In the genomic region with DNA sequence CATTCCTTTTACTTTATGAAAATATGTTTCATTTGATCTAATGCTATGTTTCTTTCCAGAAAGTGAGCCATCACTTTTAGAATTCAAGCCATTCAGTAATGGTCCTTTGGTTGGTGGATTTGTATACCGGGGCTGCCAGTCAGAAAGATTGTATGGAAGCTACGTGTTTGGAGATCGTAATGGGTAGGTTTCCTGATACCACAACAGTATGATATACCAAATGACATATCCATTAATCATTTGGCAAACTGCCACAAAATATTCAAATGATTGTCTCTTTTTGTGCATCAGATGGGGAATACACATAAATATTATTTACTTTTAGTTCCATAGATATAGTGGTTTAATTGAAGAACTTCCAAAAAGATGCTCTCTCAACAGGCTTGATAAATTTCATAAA, we compare ENCODE assay signal across 13 cellular contexts.
A peak's percentile ranks its signal among the peaks of the same experiment; 100 is the strongest.
DNase-seq lines count a peak whose midpoint lies in the region; ATAC-seq and TF ChIP-seq lines count a peak whose summit lies in the region.
"Had no signal": no experiment of that assay in that cellular context is flagged by ENCODE, and none has a peak within 500 bp of the region (broad histone marks: within the 10 kb centered on the region; RNA-seq: fewer than 3 reads in every experiment).

No MANE protein-coding gene starts in this region.

- H2BK15ac ChIP-seq in IMR-90 (ENCODE audit: low read depth, low read length): no peak overlapping the region

- H3K27ac Mint-ChIP-seq in activated CD8-positive, alpha-beta memory T cell treated with anti-CD3 and anti-CD28 coated beads, Interleukin-2, amount 10 ng/mL, durations not matched to agents 7 days and 5 days: no peak overlapping the region
- H3K27ac Mint-ChIP-seq: CD8-positive, alpha-beta memory T cell had no signal

- H3K56ac ChIP-seq in IMR-90 (ENCODE audit: extremely low read depth, insufficient read depth, low read length): no peak overlapping the region

- H3K27me3 Mint-ChIP-seq in activated CD8-positive, alpha-beta memory T cell treated with anti-CD3 and anti-CD28 coated beads, Interleukin-2, amount 10 ng/mL, durations not matched to agents 7 days and 5 days: no peaks in the 10 kb centered on the region

- H4K20me1 ChIP-seq in IMR-90 (ENCODE audit: insufficient read depth, low read length): no peaks in the 10 kb centered on the region
- H4K20me1 ChIP-seq: BLaER1 had no signal

- TF ChIP-seq CTCF in IMR-90 (conservative IDR thresholded peaks at IDR 0.05; ENCODE audit: low read depth, low read length) (no peak), RWPE1 (conservative IDR thresholded peaks at IDR 0.05; ENCODE audit: low read depth) (no peak), fibroblast of mammary gland (conservative IDR thresholded peaks at IDR 0.05; ENCODE audit: control insufficient read depth, insufficient read depth, low read depth, low read length) (no peak), vagina (IDR thresholded peaks at IDR 0.05) (no peak)

- BruUV-seq in IMR-90 (replicated peaks; lab: Mats Ljungman, UMichigan): no TSS peak

- no peaks in the 10 kb centered on the region for H3K9me3 Mint-ChIP-seq in activated CD8-positive, alpha-beta memory T cell treated with anti-CD3 and anti-CD28 coated beads, Interleukin-2, amount 10 ng/mL, durations not matched to agents 7 days and 5 days (ENCODE audit: low read depth)

- H2BK120ac ChIP-seq in IMR-90 (ENCODE audit: low read depth, low read length): no peak overlapping the region

- intact Hi-C loops in IMR-90 (cut with micrococcal nuclease) (no loop called here), vagina (cut with DNase I) (no loop called here)

- no peak overlapping the region for H2AFZ ChIP-seq in IMR-90 (replicated peaks; ENCODE audit: low read length, poor library complexity)

- H3K4ac ChIP-seq in IMR-90 (ENCODE audit: low read depth, low read length): no peak overlapping the region

- WGBS in IMR-90 (ENCODE audit: extremely low coverage in 2 of 2, insufficient read length in 1 of 2), 2 experiments: no CpG with 5 or more reads among the region's 3 CpGs

- no peak overlapping the region for H3K14ac ChIP-seq in IMR-90 (replicated peaks; ENCODE audit: low read depth, low read length)

- no peak overlapping the region for H2BK5ac ChIP-seq in IMR-90 (ENCODE audit: low read depth, low read length, poor library complexity, severe bottlenecking)

- ATAC-seq in IMR-90 (ENCODE audit: low read depth): no peak
- ATAC-seq in activated CD8-positive, alpha-beta memory T cell treated with anti-CD3 and anti-CD28 coated beads, Interleukin-2, amount 10 ng/mL, durations not matched to agents 7 days and 5 days: no peak
- ATAC-seq: A549, HCT116 had no signal

- peak; percentile 12 for DNase-seq in IMR-90
- peak; percentile 20 for DNase-seq in RWPE1 (ENCODE audit: low spot score)
- DNase-seq in fibroblast of mammary gland (ENCODE audit: low read depth): peak; percentile 44
- no peak for DNase-seq in NCI-H146 treated with DMSO at 0.1 percent for 48 hours (lab: John Stamatoyannopoulos, UW; ENCODE audit: unreplicated experiment)
- DNase-seq in activated CD8-positive, alpha-beta memory T cell treated with anti-CD3 and anti-CD28 coated beads, Interleukin-2, amount 10 ng/mL, durations not matched to agents 7 days and 5 days: no peak
- no peak for DNase-seq in AML-193 (lab: John Stamatoyannopoulos, UW)
- no peak for DNase-seq in vagina (ENCODE audit: extremely low spot score in 2 of 2)
- DNase-seq: Caco-2; CD8-positive, alpha-beta memory T cell had no signal

- H3K23ac ChIP-seq in IMR-90 (ENCODE audit: low read depth, low read length): no peak overlapping the region

- H3K4me3 ChIP-seq in IMR-90 (ENCODE audit: insufficient read depth, low read depth, low read length): no peak overlapping the region
- H3K4me3 ChIP-seq in fibroblast of mammary gland (ENCODE audit: control insufficient read depth, low read depth, low read length): no peak overlapping the region
- H3K4me3 ChIP-seq in vagina: no peak overlapping the region
- H3K4me3 ChIP-seq: A549, BLaER1 had no signal

- H3K9ac ChIP-seq in IMR-90 (ENCODE audit: low read depth, low read length): no peak overlapping the region
- H3K9ac ChIP-seq: BLaER1 had no signal

- no peaks in the 10 kb centered on the region for H3K79me1 ChIP-seq in IMR-90 (ENCODE audit: low read depth in 1 of 2, low read length in 2 of 2)

- H3K27ac ChIP-seq in IMR-90 (ENCODE audit: insufficient read depth, low read length): no peak overlapping the region
- H3K27ac ChIP-seq in RWPE1: no peak overlapping the region
- no peak overlapping the region for H3K27ac ChIP-seq in vagina
- H3K27ac ChIP-seq: A549, BLaER1, HL-60 had no signal

- POLR2A ChIA-PET in IMR-90 (lab: Charles Lee; ENCODE audit: unreplicated experiment): no interaction called here
- POLR2A ChIA-PET in RWPE1 (lab: Yijun Ruan, JAX; ENCODE audit: low non-redundant PET): no interaction called here

- H3K36me3 ChIP-seq in IMR-90 (ENCODE audit: control insufficient read depth, insufficient read depth, low read length): no peaks in the 10 kb centered on the region
- no peaks in the 10 kb centered on the region for H3K36me3 ChIP-seq in vagina
- H3K36me3 ChIP-seq: BLaER1 had no signal

- CTCF ChIA-PET in IMR-90 (lab: Yijun Ruan, JAX): interaction anchor here (0.7 kb wide), 1 partner anchor 384 kb away, joined by 3 read pairs; the partner anchor contains the start of gene ABCE1
- CTCF ChIA-PET in RWPE1 (lab: Yijun Ruan, JAX): no interaction called here
- CTCF ChIA-PET in activated CD8-positive, alpha-beta memory T cell treated with anti-CD3 and anti-CD28 coated beads, Interleukin-2, amount 10 ng/mL, durations not matched to agents 7 days and 5 days (lab: Charles Lee): no interaction called here

- H4K5ac ChIP-seq in IMR-90 (ENCODE audit: low read depth, low read length): no peak overlapping the region

- no peaks in the 10 kb centered on the region for H3K4me1 Mint-ChIP-seq in activated CD8-positive, alpha-beta memory T cell treated with anti-CD3 and anti-CD28 coated beads, Interleukin-2, amount 10 ng/mL, durations not matched to agents 7 days and 5 days
- H3K4me1 Mint-ChIP-seq: CD8-positive, alpha-beta memory T cell had no signal

- no peaks in the 10 kb centered on the region for H3K27me3 ChIP-seq in IMR-90 (ENCODE audit: control insufficient read depth, insufficient read depth, low read length)
- H3K27me3 ChIP-seq in vagina: no peaks in the 10 kb centered on the region
- H3K27me3 ChIP-seq: BLaER1 had no signal

- TF ChIP-seq POLR2A in IMR-90 (IDR thresholded peaks at IDR 0.05; ENCODE audit: low read depth, low read length) (no peak), vagina (IDR thresholded peaks at IDR 0.05) (no peak)

- H3K4me3 Mint-ChIP-seq in activated CD8-positive, alpha-beta memory T cell treated with anti-CD3 and anti-CD28 coated beads, Interleukin-2, amount 10 ng/mL, durations not matched to agents 7 days and 5 days: no peak overlapping the region
- H3K4me3 Mint-ChIP-seq: CD8-positive, alpha-beta memory T cell had no signal

- H3K36me3 Mint-ChIP-seq in activated CD8-positive, alpha-beta memory T cell treated with anti-CD3 and anti-CD28 coated beads, Interleukin-2, amount 10 ng/mL, durations not matched to agents 7 days and 5 days: no peaks in the 10 kb centered on the region

- H3K9me1 ChIP-seq in IMR-90 (ENCODE audit: insufficient read depth, low read length): no peaks in the 10 kb centered on the region

- no peak overlapping the region for H2AK9ac ChIP-seq in IMR-90 (replicated peaks; ENCODE audit: low read depth, low read length, poor library complexity)

- TF ChIP-seq RAD21 in IMR-90 (IDR thresholded peaks at IDR 0.05; ENCODE audit: low read length): no peak

- dilution Hi-C loops in IMR-90 (cut with HindIII; ENCODE audit: low sequenced_read_pairs, unreplicated experiment): no loop called here

- H3K9me3 ChIP-seq in IMR-90 (ENCODE audit: control insufficient read depth, insufficient read depth, low read length) (no peaks in the 10 kb centered on the region), vagina (no peaks in the 10 kb centered on the region)
- H3K9me3 ChIP-seq: A549, BLaER1, Caco-2 had no signal

- no peak overlapping the region for H3K4me2 ChIP-seq in IMR-90 (ENCODE audit: low read depth, low read length)
- H3K4me2 ChIP-seq: A549, BLaER1 had no signal

- H3K18ac ChIP-seq in IMR-90 (ENCODE audit: low read depth, low read length): no peak overlapping the region

- no peak overlapping the region for H4K8ac ChIP-seq in IMR-90 (ENCODE audit: low read depth in 2 of 2, low read length in 2 of 2)

- H3K4me1 ChIP-seq in IMR-90 (ENCODE audit: control insufficient read depth, insufficient read depth, low read length) (peaks cover 9% of the 10 kb centered on the region), vagina (no peaks in the 10 kb centered on the region)
- H3K4me1 ChIP-seq: BLaER1, Caco-2 had no signal

- in situ Hi-C loops in IMR-90 (cut with MboI; ENCODE audit: low sequenced_read_pairs): no loop called here

- H2AK5ac ChIP-seq in IMR-90 (ENCODE audit: low read depth, low read length): no peak overlapping the region

- H2BK20ac ChIP-seq in IMR-90 (ENCODE audit: low read depth, low read length): peak overlapping the region; percentile 42; the same call in 1 of the 2 replicates

- H4K91ac ChIP-seq in IMR-90 (ENCODE audit: insufficient read depth, low read depth, low read length): no peak overlapping the region

TF ChIP-seq in IMR-90, 13 proteins besides CTCF, POLR2A, EP300 and RAD21 (continues in another document):
- TF ChIP-seq CEBPB (IDR thresholded peaks at IDR 0.05; ENCODE audit: low read depth, low read length): no peak
- TF ChIP-seq RCOR1 (IDR thresholded peaks at IDR 0.05; ENCODE audit: insufficient replicate concordance, low read length): no peak
- no peak for TF ChIP-seq SMC3 (IDR thresholded peaks at IDR 0.05; ENCODE audit: low read depth, low read length)
- TF ChIP-seq ELK1 (IDR thresholded peaks at IDR 0.05; ENCODE audit: borderline replicate concordance, low read depth, low read length): no peak
- TF ChIP-seq RFX5 (IDR thresholded peaks at IDR 0.05; ENCODE audit: low read depth, low read length): no peak
- TF ChIP-seq MAZ (IDR thresholded peaks at IDR 0.05; ENCODE audit: borderline replicate concordance, low read depth, low read length): no peak
- no peak for TF ChIP-seq MXI1 (IDR thresholded peaks at IDR 0.05; ENCODE audit: borderline replicate concordance, low read depth, low read length)
- TF ChIP-seq MAFK (IDR thresholded peaks at IDR 0.05; ENCODE audit: low read depth, low read length): no peak
- TF ChIP-seq NFE2L2 (IDR thresholded peaks at IDR 0.05; ENCODE audit: low read depth, low read length): no peak
- TF ChIP-seq CHD1 (IDR thresholded peaks at IDR 0.05; ENCODE audit: low read depth, low read length): no peak
- no peak for TF ChIP-seq BHLHE40 (IDR thresholded peaks at IDR 0.05; ENCODE audit: low read depth, low read length)

Comparison
In these comparisons a context has a peak if more than half of its experiments do, and no peak if none do; other contexts are left out.
1. DNase-seq: peak in IMR-90 (single experiment), RWPE1 (single experiment) and fibroblast of mammary gland (single experiment); none in NCI-H146 treated with DMSO at 0.1 percent for 48 hours (single experiment), activated CD8-positive, alpha-beta memory T cell treated with anti-CD3 and anti-CD28 coated beads, Interleukin-2, amount 10 ng/mL, durations not matched to agents 7 days and 5 days (single experiment), AML-193 (0 of 2) and vagina (0 of 2).